ENCODE assay signal across 20 cellular contexts in genomic region chr4:90080116-90080515, GRCh38. TPM values are rescaled to one million over a fixed set of nuclear protein-coding genes. Genes with fewer than 3 reads are reported as not detected.
"Had no signal": no experiment of that assay in that cellular context is flagged by ENCODE, and none has a peak within 500 bp of the region (broad histone marks: within the 10 kb centered on the region; RNA-seq: fewer than 3 reads in every experiment).

No MANE protein-coding gene starts in this region.

- DNase-seq: activated CD4-positive, alpha-beta T cell treated with anti-CD3 and anti-CD28 coated beads, Interleukin-2, amount 10 ng/mL, durations not matched to agents 7 days and 5 days; activated CD8-positive, alpha-beta T cell treated with anti-CD3 and anti-CD28 coated beads, Interleukin-2, amount 10 ng/mL, durations not matched to agents 7 days and 5 days; activated naive CD4-positive, alpha-beta T cell treated with anti-CD3 and anti-CD28 coated beads for 36 hours; activated naive CD8-positive, alpha-beta T cell treated with anti-CD3 and anti-CD28 coated beads, Interleukin-2, amount 50 U/mL, for 24 hours; activated T-cell treated with anti-CD3 and anti-CD28 coated beads, Interleukin-2, amount 50 U/mL, for 24 hours; anterior cingulate cortex; central memory CD4-positive, alpha-beta T cell; hypothalamus; islet precursor cell; left colon; lower lobe of right lung; nucleus accumbens; posterior cingulate gyrus; spleen; stimulated activated CD4-positive, alpha-beta T cell treated with anti-CD3 and anti-CD28 coated beads, Interleukin-4, amount 100 ng/mL, for 4 hours; upper lobe of left lung had no signal

- H3K4me3 Mint-ChIP-seq: activated CD4-positive, alpha-beta T cell treated with anti-CD3 and anti-CD28 coated beads, Interleukin-2, amount 10 ng/mL, durations not matched to agents 7 days and 5 days; activated CD8-positive, alpha-beta T cell treated with anti-CD3 and anti-CD28 coated beads, Interleukin-2, amount 10 ng/mL, durations not matched to agents 7 days and 5 days; activated naive CD4-positive, alpha-beta T cell treated with anti-CD3 and anti-CD28 coated beads for 36 hours; activated naive CD8-positive, alpha-beta T cell treated with anti-CD3 and anti-CD28 coated beads, Interleukin-2, amount 50 U/mL, for 24 hours; activated T-cell treated with anti-CD3 and anti-CD28 coated beads, Interleukin-2, amount 50 U/mL, for 24 hours; brain; nephron; stimulated activated memory B cell treated with anti-CD40 and anti-IgM and Interleukin-4, amounts not matched to agents 10 μg/mL and 1 μg/mL and 100 μg/mL, for 72 hours had no signal

- ATAC-seq: activated CD8-positive, alpha-beta T cell treated with anti-CD3 and anti-CD28 coated beads, Interleukin-2, amount 10 ng/mL, durations not matched to agents 7 days and 5 days; activated naive CD8-positive, alpha-beta T cell treated with anti-CD3 and anti-CD28 coated beads, Interleukin-2, amount 50 U/mL, for 24 hours; left colon; lower lobe of right lung; stimulated activated memory B cell treated with anti-CD40 and anti-IgM and Interleukin-4, amounts not matched to agents 10 μg/mL and 1 μg/mL and 100 μg/mL, for 72 hours had no signal

- H3K27ac Mint-ChIP-seq: activated CD4-positive, alpha-beta T cell treated with anti-CD3 and anti-CD28 coated beads, Interleukin-2, amount 10 ng/mL, durations not matched to agents 7 days and 5 days; activated CD8-positive, alpha-beta T cell treated with anti-CD3 and anti-CD28 coated beads, Interleukin-2, amount 10 ng/mL, durations not matched to agents 7 days and 5 days; activated naive CD4-positive, alpha-beta T cell treated with anti-CD3 and anti-CD28 coated beads for 36 hours; activated naive CD8-positive, alpha-beta T cell treated with anti-CD3 and anti-CD28 coated beads, Interleukin-2, amount 50 U/mL, for 24 hours; activated T-cell treated with anti-CD3 and anti-CD28 coated beads, Interleukin-2, amount 50 U/mL, for 24 hours; activated T-helper 2 cell treated with anti-CD3 and anti-CD28 coated beads, Interferon-gamma antibody, Interleukin-2, Interleukin-4, amounts not matched to agents 10 μg/mL and 5 μg/mL and 100 μg/mL, durations not matched to agents 14 hours and 24 hours and 36 hours had no signal

- H3K4me1 Mint-ChIP-seq: activated CD4-positive, alpha-beta T cell treated with anti-CD3 and anti-CD28 coated beads, Interleukin-2, amount 10 ng/mL, durations not matched to agents 7 days and 5 days; activated naive CD8-positive, alpha-beta T cell treated with anti-CD3 and anti-CD28 coated beads, Interleukin-2, amount 50 U/mL, for 24 hours; nephron had no signal

- H3K27me3 Mint-ChIP-seq: brain; stimulated activated memory B cell treated with anti-CD40 and anti-IgM and Interleukin-4, amounts not matched to agents 10 μg/mL and 1 μg/mL and 100 μg/mL, for 72 hours had no signal

- H3K9me3 Mint-ChIP-seq: activated CD4-positive, alpha-beta T cell treated with anti-CD3 and anti-CD28 coated beads, Interleukin-2, amount 10 ng/mL, durations not matched to agents 7 days and 5 days; activated naive CD4-positive, alpha-beta T cell treated with anti-CD3 and anti-CD28 coated beads for 36 hours; activated naive CD8-positive, alpha-beta T cell treated with anti-CD3 and anti-CD28 coated beads, Interleukin-2, amount 50 U/mL, for 24 hours; activated T-cell treated with anti-CD3 and anti-CD28 coated beads, Interleukin-2, amount 50 U/mL, for 24 hours; activated T-helper 2 cell treated with anti-CD3 and anti-CD28 coated beads, Interferon-gamma antibody, Interleukin-2, Interleukin-4, amounts not matched to agents 10 μg/mL and 5 μg/mL and 100 μg/mL, durations not matched to agents 14 hours and 24 hours and 36 hours; brain; nephron; stimulated activated memory B cell treated with anti-CD40 and anti-IgM and Interleukin-4, amounts not matched to agents 10 μg/mL and 1 μg/mL and 100 μg/mL, for 72 hours had no signal

RNA-seq across cellular contexts. Expression of gene CCSER1, which starts 47.1 kb away (rescaled TPM):
- total RNA-seq: activated CD8-positive, alpha-beta T cell treated with anti-CD3 and anti-CD28 coated beads, Interleukin-2, amount 10 ng/mL, durations not matched to agents 7 days and 5 days; activated naive CD4-positive, alpha-beta T cell treated with anti-CD3 and anti-CD28 coated beads for 36 hours; activated T-helper 2 cell treated with anti-CD3 and anti-CD28 coated beads, Interferon-gamma antibody, Interleukin-2, Interleukin-4, amounts not matched to agents 10 μg/mL and 5 μg/mL and 100 μg/mL, durations not matched to agents 14 hours and 24 hours and 36 hours had no signal
